ENCODE assay signal across 12 cellular contexts in genomic region chr5:377326-377981, GRCh38. TPM values are rescaled to one million over a fixed set of nuclear protein-coding genes. Genes with fewer than 3 reads are reported as not detected.
DNase-seq lines count a peak whose midpoint lies in the region; ATAC-seq lines count a peak whose summit lies in the region.
"Had no signal": no experiment of that assay in that cellular context is flagged by ENCODE, and none has a peak within 500 bp of the region (broad histone marks: within the 10 kb centered on the region; RNA-seq: fewer than 3 reads in every experiment).

No MANE protein-coding gene starts in this region.

- H3K9me3 Mint-ChIP-seq in activated T-cell treated with anti-CD3 and anti-CD28 coated beads, Interleukin-2, amount 50 U/mL, for 72 hours, result peaks cover 0 to 8% of the 10 kb centered on the region in 2 donors

- H3K4me3 Mint-ChIP-seq in activated T-cell treated with anti-CD3 and anti-CD28 coated beads, Interleukin-2, amount 50 U/mL, for 72 hours, result peak overlapping the region; percentile 77 to 78
- H3K4me3 Mint-ChIP-seq: T-cell had no signal

- H3K27ac Mint-ChIP-seq in activated T-cell treated with anti-CD3 and anti-CD28 coated beads, Interleukin-2, amount 50 U/mL, for 72 hours, result peak overlapping the region; percentile 56
- H3K27ac Mint-ChIP-seq: T-cell had no signal

- H3K4me1 Mint-ChIP-seq in activated T-cell treated with anti-CD3 and anti-CD28 coated beads, Interleukin-2, amount 50 U/mL, for 72 hours (ENCODE audit: low read depth), result peaks cover 89% of the 10 kb centered on the region

- peak; percentile 67 for DNase-seq in cardiac septum (ENCODE audit: low spot score)
- DNase-seq in left cardiac atrium, result no peak
- DNase-seq in activated T-cell treated with anti-CD3 and anti-CD28 coated beads, Interleukin-2, amount 50 U/mL, for 72 hours, result no peak
- DNase-seq in left lobe of liver (ENCODE audit: low spot score), result peak; percentile 22
- peak; percentile 34 for DNase-seq in ureter (ENCODE audit: low spot score)
- DNase-seq in HK-2 (ENCODE audit: unreplicated experiment), result no peak
- DNase-seq in activated gamma-delta T cell (lab: John Stamatoyannopoulos, UW), result no peak
- DNase-seq: foreskin melanocyte, GDM1, NCI-H2029 had no signal

- no peaks in the 10 kb centered on the region for H3K27me3 Mint-ChIP-seq in activated T-cell treated with anti-CD3 and anti-CD28 coated beads, Interleukin-2, amount 50 U/mL, for 72 hours (ENCODE audit: low read depth)

- ATAC-seq in left cardiac atrium (no peak), left lobe of liver (no peak), GM18861 (IDR thresholded peaks at IDR 0.05; ENCODE audit: unreplicated experiment) (no peak)
- ATAC-seq in activated T-cell treated with anti-CD3 and anti-CD28 coated beads, Interleukin-2, amount 50 U/mL, for 72 hours (replicated peaks in 1 of 2), result no peak
- ATAC-seq: T-cell had no signal

- peaks cover 12 to 38% of the 10 kb centered on the region in 2 donors for H3K36me3 Mint-ChIP-seq in activated T-cell treated with anti-CD3 and anti-CD28 coated beads, Interleukin-2, amount 50 U/mL, for 72 hours (ENCODE audit: insufficient read depth in 2 of 2)
- H3K36me3 Mint-ChIP-seq: T-cell had no signal

- intact Hi-C loops in cardiac septum (cut with DNase I) (no loop called here), left cardiac atrium (cut with DNase I) (no loop called here)

RNA-seq across cellular contexts. Expression of gene AHRR, which starts 55.9 kb away (rescaled TPM):
- total RNA-seq in cardiac septum (0.73 TPM), left cardiac atrium (1 to 10 TPM; 1.9 to 3.8 TPM), left lobe of liver (0.81 TPM), ureter (7.4 TPM)
- 10 to 100 TPM; 56.0 to 82.2 TPM for total RNA-seq in activated T-cell treated with anti-CD3 and anti-CD28 coated beads, Interleukin-2, amount 50 U/mL, for 72 hours

Comparison
In these comparisons a context has a peak if more than half of its experiments do, and no peak if none do; other contexts are left out.
1. DNase-seq: peak in cardiac septum (single experiment), left lobe of liver (single experiment) and ureter (single experiment); none in left cardiac atrium (single experiment), activated T-cell treated with anti-CD3 and anti-CD28 coated beads, Interleukin-2, amount 50 U/mL, for 72 hours (0 of 2), HK-2 (single experiment) and activated gamma-delta T cell (single experiment).